In the genomic region with DNA sequence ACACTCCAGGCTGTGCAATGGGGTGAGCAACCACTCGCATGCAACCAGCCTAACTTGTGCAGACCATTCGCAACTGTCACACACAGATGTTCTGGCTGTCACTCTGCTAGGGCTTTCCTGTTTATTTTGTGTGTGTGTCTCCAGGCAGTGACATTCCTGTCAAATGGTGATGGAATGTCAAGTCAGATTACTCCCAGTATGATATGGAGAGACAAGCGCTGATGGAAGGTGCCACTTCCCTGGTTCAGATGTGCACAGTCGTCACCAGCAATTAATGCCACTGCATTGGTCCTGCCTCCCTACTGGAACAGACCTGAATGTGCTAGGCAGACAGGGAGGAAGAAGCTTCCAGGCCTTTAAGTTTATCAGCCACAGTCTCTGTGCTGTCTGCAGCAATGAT, we compare ENCODE assay signal across 29 cellular contexts.
"Had no signal": no experiment of that assay in that cellular context is flagged by ENCODE, and none has a peak within 500 bp of the region (broad histone marks: within the 10 kb centered on the region; RNA-seq: fewer than 3 reads in every experiment).

No MANE protein-coding gene starts in this region.

- H3K4me3 ChIP-seq: ovary, psoas muscle, right atrium auricular region, right lobe of liver, sigmoid colon, stomach, thoracic aorta, thyroid gland, tibial nerve, upper lobe of left lung, vagina had no signal

- H3K36me3 Mint-ChIP-seq: natural killer cell; stimulated activated effector memory CD8-positive, alpha-beta T cell treated with anti-CD3 and anti-CD28 coated beads, Interleukin-12 subunit alpha, Interleukin-12 subunit beta, amount 100 ng/mL, for 72 hours; stimulated activated naive B cell treated with anti-CD40 and anti-IgM and Interleukin-4, amounts not matched to agents 10 μg/mL and 1 μg/mL and 100 μg/mL, for 72 hours had no signal

- H3K27ac Mint-ChIP-seq: naive thymus-derived CD4-positive, alpha-beta T cell; natural killer cell; nephron; progenitor cell of endocrine pancreas; stimulated activated effector memory CD8-positive, alpha-beta T cell treated with anti-CD3 and anti-CD28 coated beads, Interleukin-12 subunit alpha, Interleukin-12 subunit beta, amount 100 ng/mL, for 72 hours; stimulated activated naive B cell treated with anti-CD40 and anti-IgM and Interleukin-4, amounts not matched to agents 10 μg/mL and 1 μg/mL and 100 μg/mL, for 72 hours; stimulated activated naive CD8-positive, alpha-beta T cell treated with anti-CD3 and anti-CD28 coated beads, Interleukin-15, Interleukin-2, amounts not matched to agents 100 ng/mL and 50 ng/mL, for 24 hours had no signal

- H3K27me3 ChIP-seq: ovary, right atrium auricular region, right lobe of liver, sigmoid colon, thyroid gland, tibial nerve, upper lobe of left lung, vagina had no signal

- H3K4me1 Mint-ChIP-seq: naive thymus-derived CD4-positive, alpha-beta T cell; natural killer cell; nephron; neural crest cell; stimulated activated effector memory CD8-positive, alpha-beta T cell treated with anti-CD3 and anti-CD28 coated beads, Interleukin-12 subunit alpha, Interleukin-12 subunit beta, amount 100 ng/mL, for 72 hours; stimulated activated naive B cell treated with anti-CD40 and anti-IgM and Interleukin-4, amounts not matched to agents 10 μg/mL and 1 μg/mL and 100 μg/mL, for 72 hours had no signal

- H3K4me3 Mint-ChIP-seq: naive thymus-derived CD4-positive, alpha-beta T cell; natural killer cell; nephron; neural crest cell; stimulated activated effector memory CD8-positive, alpha-beta T cell treated with anti-CD3 and anti-CD28 coated beads, Interleukin-12 subunit alpha, Interleukin-12 subunit beta, amount 100 ng/mL, for 72 hours; stimulated activated naive B cell treated with anti-CD40 and anti-IgM and Interleukin-4, amounts not matched to agents 10 μg/mL and 1 μg/mL and 100 μg/mL, for 72 hours; stimulated activated naive CD8-positive, alpha-beta T cell treated with anti-CD3 and anti-CD28 coated beads, Interleukin-15, Interleukin-2, amounts not matched to agents 100 ng/mL and 50 ng/mL, for 24 hours had no signal

- H3K27ac ChIP-seq: ovary, parathyroid adenoma, psoas muscle, right atrium auricular region, right lobe of liver, sigmoid colon, stomach, thoracic aorta, thyroid gland, tibial nerve, upper lobe of left lung, vagina had no signal

- H2AFZ ChIP-seq: parathyroid adenoma had no signal

- H3K27me3 Mint-ChIP-seq: stimulated activated naive B cell treated with anti-CD40 and anti-IgM and Interleukin-4, amounts not matched to agents 10 μg/mL and 1 μg/mL and 100 μg/mL, for 72 hours; stimulated activated naive CD8-positive, alpha-beta T cell treated with anti-CD3 and anti-CD28 coated beads, Interleukin-15, Interleukin-2, amounts not matched to agents 100 ng/mL and 50 ng/mL, for 24 hours had no signal

- H3K9ac ChIP-seq: parathyroid adenoma had no signal

- H3K79me2 ChIP-seq: parathyroid adenoma had no signal

- ATAC-seq: naive thymus-derived CD4-positive, alpha-beta T cell; natural killer cell; psoas muscle; right lobe of liver; stimulated activated effector memory CD8-positive, alpha-beta T cell treated with anti-CD3 and anti-CD28 coated beads, Interleukin-12 subunit alpha, Interleukin-12 subunit beta, amount 100 ng/mL, for 72 hours; stimulated activated naive B cell treated with anti-CD40 and anti-IgM and Interleukin-4, amounts not matched to agents 10 μg/mL and 1 μg/mL and 100 μg/mL, for 72 hours had no signal

- H3K9me3 Mint-ChIP-seq: neural crest cell; stimulated activated effector memory CD8-positive, alpha-beta T cell treated with anti-CD3 and anti-CD28 coated beads, Interleukin-12 subunit alpha, Interleukin-12 subunit beta, amount 100 ng/mL, for 72 hours; stimulated activated naive CD8-positive, alpha-beta T cell treated with anti-CD3 and anti-CD28 coated beads, Interleukin-15, Interleukin-2, amounts not matched to agents 100 ng/mL and 50 ng/mL, for 24 hours had no signal

- H3K9me3 ChIP-seq: ovary, psoas muscle, right lobe of liver, sigmoid colon, thoracic aorta, thyroid gland, vagina had no signal

- H3K4me1 ChIP-seq: parathyroid adenoma, psoas muscle, right atrium auricular region, right lobe of liver, sigmoid colon, stomach, thyroid gland, tibial nerve, upper lobe of left lung, vagina had no signal

- DNase-seq: naive thymus-derived CD4-positive, alpha-beta T cell; natural killer cell; occipital lobe; ovary; posterior cingulate gyrus; psoas muscle; right lobe of liver; sigmoid colon; small intestine; stimulated activated CD4-positive, alpha-beta T cell treated with anti-CD3 and anti-CD28 coated beads, Interleukin-15, amount 100 ng/mL, for 24 hours; stimulated activated CD4-positive, alpha-beta T cell treated with anti-CD3 and anti-CD28 coated beads, Interleukin-2, amount 100 ng/mL, for 24 hours; stimulated activated CD4-positive, alpha-beta T cell treated with anti-CD3 and anti-CD28 coated beads, Interleukin-2, amount 100 ng/mL, for 48 hours; stimulated activated CD4-positive, alpha-beta T cell treated with anti-CD3 and anti-CD28 coated beads, Interleukin-4, amount 100 ng/mL, for 24 hours; stimulated activated naive B cell treated with anti-CD40 and anti-IgM and Interleukin-4, amounts not matched to agents 10 μg/mL and 1 μg/mL and 100 μg/mL, for 72 hours; stimulated activated naive CD4-positive, alpha-beta T cell treated with Interleukin-2 at 50 U/mL for 16 hours; stomach; thyroid gland; trophoblast cell had no signal

- H3K36me3 ChIP-seq: ovary, right atrium auricular region, right lobe of liver, sigmoid colon, stomach, thoracic aorta, thyroid gland, tibial nerve, upper lobe of left lung, vagina had no signal
